12 cellular contexts compared by ENCODE assay signal in the genomic region with DNA sequence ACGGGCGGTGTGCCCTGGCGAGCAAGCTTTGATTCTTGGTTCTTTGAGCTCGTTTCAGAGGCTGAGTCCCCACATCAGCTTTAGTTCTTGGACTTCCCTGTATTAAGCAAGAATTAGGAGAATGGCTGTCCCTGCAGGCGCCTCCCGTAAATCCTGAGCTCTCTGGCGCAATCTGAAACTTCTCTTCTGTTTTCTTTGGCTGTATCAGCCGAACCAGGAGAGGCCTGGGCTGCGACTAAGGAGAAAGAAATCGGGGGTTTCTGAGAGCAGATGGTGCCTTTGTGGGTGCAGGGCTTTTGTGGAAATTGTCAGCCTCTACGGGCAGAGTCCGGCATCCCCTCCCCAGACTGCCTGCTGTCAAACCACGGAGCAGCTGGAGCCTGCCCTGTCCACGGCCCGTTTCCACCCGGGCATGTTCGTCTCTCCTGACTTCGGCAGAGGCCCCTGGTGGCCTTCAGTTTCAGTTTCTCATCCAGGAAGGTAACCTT. TPM values are rescaled to one million over a fixed set of nuclear protein-coding genes. Genes with fewer than 3 reads are reported as not detected.
A peak's percentile ranks its signal among the peaks of the same experiment; 100 is the strongest.
DNase-seq lines count a peak whose midpoint lies in the region; ATAC-seq and TF ChIP-seq lines count a peak whose summit lies in the region.
"Had no signal": no experiment of that assay in that cellular context is flagged by ENCODE, and none has a peak within 500 bp of the region (broad histone marks: within the 10 kb centered on the region; RNA-seq: fewer than 3 reads in every experiment).

No MANE protein-coding gene starts in this region.

- CTCF ChIA-PET in Calu3 (lab: Charles Lee) = interaction anchor here (0.6 kb wide), 1 partner anchor 11 kb away, joined by 3 read pairs; no protein-coding TSS in a partner anchor

- no peak overlapping the region for H4K91ac ChIP-seq in H9 (ENCODE audit: insufficient read length, low read depth, low read length)

- intact Hi-C loops in Calu3 (cut with micrococcal nuclease; ENCODE audit: unreplicated experiment) (no loop called here), body of pancreas (cut with DNase I) (no loop called here), left cardiac atrium (cut with DNase I) (no loop called here), sigmoid colon (cut with DNase I) (no loop called here)

- DNase-seq in Calu3 (no peak), body of pancreas (peak in 2 of 4 donors; percentile 40 to 42), left cardiac atrium (peak; percentile 55), sigmoid colon (peak; percentile 83), AML-193 (lab: John Stamatoyannopoulos, UW) (no peak), H9 (no peak)
- DNase-seq: activated T-cell treated with anti-CD3 and anti-CD28 coated beads, Interleukin-2, amount 50 U/mL, for 24 hours; foreskin melanocyte; naive B cell; NCI-H2227 treated with DMSO at 0.1 percent for 48 hours had no signal

- H4K20me1 ChIP-seq in H9 (ENCODE audit: control insufficient read depth, insufficient read depth, insufficient read length) = no peaks in the 10 kb centered on the region

- TF ChIP-seq EP300 in sigmoid colon (IDR thresholded peaks at IDR 0.05) = no peak

- no peak overlapping the region for H3K23ac ChIP-seq in H9 (ENCODE audit: insufficient read length, low read depth, low read length)

- no peaks in the 10 kb centered on the region for H3K9me3 ChIP-seq in body of pancreas
- no peaks in the 10 kb centered on the region for H3K9me3 ChIP-seq in sigmoid colon
- no peaks in the 10 kb centered on the region for H3K9me3 ChIP-seq in H9 (ENCODE audit: control insufficient read depth, low read depth, low read length)

- TF ChIP-seq POLR2A in body of pancreas (IDR thresholded peaks at IDR 0.05) (peak in 1 of 3 donors; percentile 25), sigmoid colon (IDR thresholded peaks at IDR 0.05) (no peak)

- H3K27ac Mint-ChIP-seq in Calu3 (ENCODE audit: unreplicated experiment) = no peak overlapping the region
- no peak overlapping the region; a peak in 1 of 7 replicates for H3K27ac Mint-ChIP-seq in H9

- H3K23me2 ChIP-seq in H9 (ENCODE audit: insufficient read length, low read depth, low read length, poor library complexity, severe bottlenecking) = no peaks in the 10 kb centered on the region

- no peak overlapping the region for H3T11ph ChIP-seq in H9 (ENCODE audit: low read length)

- peaks cover 37% of the 10 kb centered on the region for H3K4me1 ChIP-seq in body of pancreas
- peaks cover 0 to 31% (median 21%) of the 10 kb centered on the region in 4 donors for H3K4me1 ChIP-seq in sigmoid colon
- no peaks in the 10 kb centered on the region for H3K4me1 ChIP-seq in H9 (ENCODE audit: insufficient read depth, low read length)

- H3K27ac ChIP-seq in body of pancreas (peak overlapping the region; percentile 26 to 78 (median 62)), sigmoid colon (peak overlapping the region; percentile 78 to 84 (median 81)), H9 (ENCODE audit: insufficient read length, low read depth, low read length) (no peak overlapping the region)

- BruUV-seq in Calu3 (replicated peaks; lab: Mats Ljungman, UMichigan) = TSS peak; percentile 15

- WGBS in body of pancreas, 2 donors = 36 to 56% methylated on average over 17 to 18 of the region's 18 CpGs
- WGBS in sigmoid colon, 2 donors = 74 to 80% methylated on average over 18 of the region's 18 CpGs
- no CpG with 5 or more reads among the region's 18 CpGs for WGBS in H9 (ENCODE audit: extremely low coverage, insufficient read length, low lambda C conversion rate)

- H3K36me3 Mint-ChIP-seq in Calu3 (ENCODE audit: insufficient read depth, unreplicated experiment) (peaks cover 30% of the 10 kb centered on the region), H9 (ENCODE audit: insufficient read depth in 1 of 3, low read depth in 3 of 3) (peaks cover 24 to 57% (median 36%) of the 10 kb centered on the region in 3 experiments)

- H3K4ac ChIP-seq in H9 (ENCODE audit: low read depth, low read length) = no peak overlapping the region

- H2BK120ac ChIP-seq in H9 (ENCODE audit: low read depth, low read length, poor library complexity, severe bottlenecking) = no peak overlapping the region

- H3K9ac ChIP-seq in H9 (ENCODE audit: extremely low read depth, insufficient read length, low read length) = no peak overlapping the region

- no peak overlapping the region for H4K5ac ChIP-seq in H9 (ENCODE audit: insufficient read length, low read depth, low read length)

- no peak overlapping the region for H2AK5ac ChIP-seq in H9 (ENCODE audit: insufficient read length, low read length)

- ATAC-seq in body of pancreas (peak; percentile 52), left cardiac atrium (peak; percentile 45 to 73), GM18502 (IDR thresholded peaks at IDR 0.05; ENCODE audit: poor library complexity, unreplicated experiment) (no peak), HG03095 (IDR thresholded peaks at IDR 0.05; ENCODE audit: unreplicated experiment) (no peak)

- no peaks in the 10 kb centered on the region for H3K27me3 ChIP-seq in body of pancreas
- no peaks in the 10 kb centered on the region for H3K27me3 ChIP-seq in sigmoid colon
- H3K27me3 ChIP-seq in H9 (ENCODE audit: insufficient read depth, low read length) = no peaks in the 10 kb centered on the region

- no peaks in the 10 kb centered on the region for H3K4me1 Mint-ChIP-seq in Calu3 (ENCODE audit: low read depth, unreplicated experiment)
- H3K4me1 Mint-ChIP-seq in H9 = no peaks in the 10 kb centered on the region

- H3K18ac ChIP-seq in H9 (ENCODE audit: insufficient read length, low read depth, low read length) = no peak overlapping the region

- H2BK15ac ChIP-seq in H9 (ENCODE audit: low read depth, low read length) = no peak overlapping the region

- no peak overlapping the region for H2AFZ ChIP-seq in H9 (ENCODE audit: low read length)

- no peak overlapping the region for H2BK20ac ChIP-seq in H9 (ENCODE audit: low read depth, low read length, poor library complexity, severe bottlenecking)

- no peak overlapping the region for H2BK5ac ChIP-seq in H9 (ENCODE audit: insufficient read length, low read length)

- no peak overlapping the region for H2BK12ac ChIP-seq in H9 (ENCODE audit: insufficient read length, low read depth, low read length)

- H3K4me3 ChIP-seq in body of pancreas = no peak overlapping the region
- peak overlapping the region; percentile 12 to 40 (median 28) for H3K4me3 ChIP-seq in sigmoid colon

- no peak overlapping the region for H3K56ac ChIP-seq in H9 (ENCODE audit: insufficient read length, low read depth, low read length)

- no peaks in the 10 kb centered on the region for H3K79me1 ChIP-seq in H9 (ENCODE audit: insufficient read depth, low read depth, low read length, poor library complexity, severe bottlenecking)

- TF ChIP-seq CTCF in Calu3 (IDR thresholded peaks at IDR 0.05; ENCODE audit: unreplicated experiment) = no peak
- TF ChIP-seq CTCF in body of pancreas (IDR thresholded peaks at IDR 0.05) = no peak
- peak in 1 of 4 experiments; percentile 31 for TF ChIP-seq CTCF in sigmoid colon (IDR thresholded peaks at IDR 0.05)
- TF ChIP-seq CTCF in H9 (conservative IDR thresholded peaks at IDR 0.05) = no peak

- H3K79me2 ChIP-seq in H9 (ENCODE audit: insufficient read depth, low read length) = no peaks in the 10 kb centered on the region

- no peak overlapping the region for H4K8ac ChIP-seq in H9 (replicated peaks; ENCODE audit: insufficient read length, low read depth, low read length)

- H3K36me3 ChIP-seq in body of pancreas (replicated peaks in 1 of 2; ENCODE audit: insufficient read depth in 1 of 2, low read depth in 2 of 2) = peaks cover 0 to 7% of the 10 kb centered on the region in 2 donors
- H3K36me3 ChIP-seq in sigmoid colon = peaks cover 5 to 49% (median 15%) of the 10 kb centered on the region in 4 donors

- H3K9me3 Mint-ChIP-seq in Calu3 (ENCODE audit: low read depth, unreplicated experiment) (no peaks in the 10 kb centered on the region), H9 (peaks cover 0 to 2% of the 10 kb centered on the region in 2 experiments; a peak in 1 of 5 replicates)
- H3K9me3 Mint-ChIP-seq: activated T-cell treated with anti-CD3 and anti-CD28 coated beads, Interleukin-2, amount 50 U/mL, for 24 hours; naive B cell had no signal

- H3K27me3 Mint-ChIP-seq in Calu3 (ENCODE audit: unreplicated experiment) (no peaks in the 10 kb centered on the region), H9 (ENCODE audit: low read depth) (no peaks in the 10 kb centered on the region)
- H3K27me3 Mint-ChIP-seq: activated T-cell treated with anti-CD3 and anti-CD28 coated beads, Interleukin-2, amount 50 U/mL, for 24 hours; naive B cell had no signal

- no peak overlapping the region for H3K14ac ChIP-seq in H9 (ENCODE audit: insufficient read depth, low read length)

- H3K4me3 Mint-ChIP-seq in Calu3 (ENCODE audit: low read depth, unreplicated experiment) (no peak overlapping the region), H9 (no peak overlapping the region)
- H3K4me3 Mint-ChIP-seq: activated T-cell treated with anti-CD3 and anti-CD28 coated beads, Interleukin-2, amount 50 U/mL, for 24 hours; naive B cell had no signal

- H3K4me2 ChIP-seq in H9 (ENCODE audit: insufficient read depth, insufficient read length, low read length) = no peak overlapping the region

RNA-seq across cellular contexts. Expression of a gene that starts 17.9 kb away (rescaled TPM):
- 105 and 116 TPM in 2 replicates for total RNA-seq in Calu3 (2022)
- total RNA-seq in body of pancreas = 10 to 100 TPM in 1 of 2 donors, 1 to 10 TPM in 1; 8.6 to 11.9 TPM
- 10 to 100 TPM; 33.0 to 40.2 TPM for total RNA-seq in left cardiac atrium
- total RNA-seq in sigmoid colon = 1 to 10 TPM; 7.1 to 9.7 (median 7.8) TPM
- 100 to 1,000 TPM in 2 of 3 donors, 10 to 100 TPM in 1; 76.0 to 167 (median 101) TPM for polyA plus RNA-seq in sigmoid colon
- 40.7 and 44.5 TPM in 2 replicates for total RNA-seq in H9 (2021)

RNA-seq across cellular contexts. Expression of a gene that starts 31.2 kb away (rescaled TPM):
- total RNA-seq in Calu3 (2022) = 37.2 and 49.4 TPM in 2 replicates
- total RNA-seq in body of pancreas = 10 to 100 TPM in 1 of 2 donors, 1 to 10 TPM in 1; 9.9 to 27.7 TPM
- total RNA-seq in left cardiac atrium = 10 to 100 TPM; 10.6 to 14.9 TPM
- 10 to 100 TPM; 10.3 to 16.1 (median 11.8) TPM for total RNA-seq in sigmoid colon
- 10 to 100 TPM in 1 of 3 donors, 1 to 10 TPM in 2; 3.9 to 16.2 (median 5.4) TPM for polyA plus RNA-seq in sigmoid colon
- 73.3 and 76.7 TPM in 2 replicates for total RNA-seq in H9 (2021)

RNA-seq across cellular contexts. Expression of a gene that starts 39.2 kb away (rescaled TPM):
- 202 and 214 TPM in 2 replicates for total RNA-seq in Calu3 (2022)
- total RNA-seq in body of pancreas = 10 to 100 TPM; 33.7 to 68.9 TPM
- total RNA-seq in left cardiac atrium = 100 to 1,000 TPM; 101 to 120 TPM
- total RNA-seq in sigmoid colon = 10 to 100 TPM; 22.1 to 26.0 (median 23.9) TPM
- 10 to 100 TPM; 43.8 to 88.5 (median 51.3) TPM for polyA plus RNA-seq in sigmoid colon
- total RNA-seq in H9 (2021) = 109 and 117 TPM in 2 replicates

Comparison
In these comparisons a context has a peak if more than half of its experiments do, and no peak if none do; other contexts are left out.
1. DNase-seq: peak in left cardiac atrium (single experiment) and sigmoid colon (single experiment); none in Calu3 (single experiment), AML-193 (0 of 2) and H9 (single experiment).
2. ATAC-seq: peak in body of pancreas (single experiment) and left cardiac atrium (2 of 2); none in GM18502 (single experiment) and HG03095 (single experiment).
3. H3K4me3 ChIP-seq: peak in sigmoid colon (4 of 4); none in body of pancreas (0 of 2).